ENCODE assay signal across 8 cellular contexts in the genomic region with DNA sequence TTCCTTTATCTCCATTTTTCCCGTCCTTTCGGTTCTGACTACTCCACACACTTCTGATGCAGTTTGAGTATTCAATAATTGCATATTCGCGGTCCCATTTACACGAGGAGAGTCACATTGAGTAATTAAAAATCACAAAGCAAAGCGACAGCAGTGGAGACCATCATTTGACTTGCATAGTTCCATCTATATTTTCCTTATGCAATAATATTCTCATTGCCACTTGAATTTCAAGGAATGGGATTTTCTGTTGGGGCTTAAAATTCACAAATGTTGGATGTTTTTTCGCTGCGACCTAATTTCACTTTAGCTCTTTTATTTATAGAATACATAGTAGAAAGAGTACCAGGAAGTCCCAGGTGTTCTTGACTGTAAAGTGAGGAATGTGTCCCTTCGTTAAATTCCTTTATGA.
DNase-seq lines count a peak whose midpoint lies in the region; ATAC-seq and TF ChIP-seq lines count a peak whose summit lies in the region.

No MANE protein-coding gene starts in this region.

- H3K27me3 ChIP-seq in CD8-positive, alpha-beta T cell (ENCODE audit: insufficient read depth, low read length): no peaks in the 10 kb centered on the region
- no peaks in the 10 kb centered on the region for H3K27me3 ChIP-seq in OCI-LY3 (ENCODE audit: low read depth, low read length)
- H3K27me3 ChIP-seq in endocrine pancreas (ENCODE audit: control insufficient read depth, insufficient read depth, low read length): no peaks in the 10 kb centered on the region
- H3K27me3 ChIP-seq in osteoblast (ENCODE audit: insufficient read depth, low read length): no peaks in the 10 kb centered on the region

- ATAC-seq in CD8-positive, alpha-beta T cell: no peak
- no peak for ATAC-seq in GM18505 (IDR thresholded peaks at IDR 0.05; ENCODE audit: unreplicated experiment)

- no peak for DNase-seq in CD8-positive, alpha-beta T cell
- DNase-seq in osteoblast (ENCODE audit: insufficient read length, low spot score, missing footprints) (no peak), HK-2 (ENCODE audit: unreplicated experiment) (no peak), HEK293T (ENCODE audit: extremely low spot score) (no peak)
- no peak for DNase-seq in activated CD4-positive, CD25-positive, alpha-beta regulatory T cell treated with anti-CD3 and anti-CD28 coated beads, Interleukin-2, amount 50 U/mL, for 72 hours

- no peaks in the 10 kb centered on the region for H3K9me3 Mint-ChIP-seq in CD8-positive, alpha-beta T cell

- H3K4me1 ChIP-seq in CD8-positive, alpha-beta T cell (ENCODE audit: insufficient read depth, low read length): peaks cover 15% of the 10 kb centered on the region
- peaks cover 22% of the 10 kb centered on the region for H3K4me1 ChIP-seq in OCI-LY3 (ENCODE audit: low read length)
- H3K4me1 ChIP-seq in endocrine pancreas (ENCODE audit: control insufficient read depth, insufficient read depth, low read length): no peaks in the 10 kb centered on the region
- peaks cover 9% of the 10 kb centered on the region for H3K4me1 ChIP-seq in osteoblast (ENCODE audit: insufficient read depth, low read length)

- H3K79me2 ChIP-seq in OCI-LY3 (ENCODE audit: low read length): peaks cover 35% of the 10 kb centered on the region
- H3K79me2 ChIP-seq in osteoblast (ENCODE audit: insufficient read depth, low read length): peaks cover 35% of the 10 kb centered on the region

- no peak for TF ChIP-seq POLR2A in GM18505 (IDR thresholded peaks at IDR 0.05; ENCODE audit: borderline replicate concordance, extremely low read depth, insufficient read depth, insufficient read length)

- TF ChIP-seq CTCF in CD8-positive, alpha-beta T cell (IDR thresholded peaks at IDR 0.05): no peak
- TF ChIP-seq CTCF in OCI-LY3 (IDR thresholded peaks at IDR 0.05; ENCODE audit: low read depth, low read length): no peak
- TF ChIP-seq CTCF in osteoblast (IDR thresholded peaks at IDR 0.05; ENCODE audit: extremely low read depth, low read depth, low read length): no peak

- H3K9ac ChIP-seq in OCI-LY3 (ENCODE audit: low read length): peak overlapping the region; percentile 76
- H3K9ac ChIP-seq in endocrine pancreas (ENCODE audit: control insufficient read depth, insufficient read depth, low read length): no peak overlapping the region

- peak overlapping the region; percentile 95 for H3K27ac Mint-ChIP-seq in CD8-positive, alpha-beta T cell

- H3K4me1 Mint-ChIP-seq in CD8-positive, alpha-beta T cell (ENCODE audit: low read depth): peaks cover 35% of the 10 kb centered on the region

- intact Hi-C loops in CD8-positive, alpha-beta T cell (cut with DNase I, micrococcal nuclease): loop anchor here (2.0 to 5.0 kb wide), 6 partner anchors 49 to 188 kb away; a partner anchor contains a TSS

- H3K4me3 ChIP-seq in CD8-positive, alpha-beta T cell (ENCODE audit: low read depth, low read length): peak overlapping the region; percentile 65
- H3K4me3 ChIP-seq in OCI-LY3 (ENCODE audit: low read length) (peak overlapping the region; percentile 76), endocrine pancreas (ENCODE audit: control insufficient read depth, insufficient read depth, low read length) (peak overlapping the region; percentile 35), osteoblast (ENCODE audit: insufficient read depth, low read length) (peak overlapping the region; percentile 91)

- H3K9me3 ChIP-seq in CD8-positive, alpha-beta T cell (ENCODE audit: low read length): no peaks in the 10 kb centered on the region
- H3K9me3 ChIP-seq in OCI-LY3 (ENCODE audit: insufficient read depth, low read length) (no peaks in the 10 kb centered on the region), endocrine pancreas (ENCODE audit: control insufficient read depth, low read length) (no peaks in the 10 kb centered on the region), osteoblast (ENCODE audit: low read depth, low read length) (no peaks in the 10 kb centered on the region)

- H3K4me3 Mint-ChIP-seq in CD8-positive, alpha-beta T cell: peak overlapping the region; percentile 95

- H2AFZ ChIP-seq in OCI-LY3 (ENCODE audit: low read depth, low read length) (peak overlapping the region; percentile 58), osteoblast (ENCODE audit: low read length) (peak overlapping the region; percentile 98)

- H4K20me1 ChIP-seq in OCI-LY3 (ENCODE audit: insufficient read depth, low read length) (no peaks in the 10 kb centered on the region), osteoblast (ENCODE audit: insufficient read depth, low read length) (no peaks in the 10 kb centered on the region)

- no peaks in the 10 kb centered on the region for H3K27me3 Mint-ChIP-seq in CD8-positive, alpha-beta T cell (ENCODE audit: low read depth)

- H3K36me3 Mint-ChIP-seq in CD8-positive, alpha-beta T cell: peaks cover 12% of the 10 kb centered on the region

- H3K27ac ChIP-seq in CD8-positive, alpha-beta T cell (ENCODE audit: low read depth, low read length): no peak overlapping the region
- H3K27ac ChIP-seq in OCI-LY3 (ENCODE audit: low read length): peak overlapping the region; percentile 50
- peak overlapping the region; percentile 64 for H3K27ac ChIP-seq in osteoblast (ENCODE audit: low read depth, low read length)

- H3K4me2 ChIP-seq in OCI-LY3 (ENCODE audit: low read length): peak overlapping the region; percentile 94
- H3K4me2 ChIP-seq in osteoblast (ENCODE audit: insufficient read depth, low read length): peak overlapping the region; percentile 93

- H3K36me3 ChIP-seq in CD8-positive, alpha-beta T cell (ENCODE audit: insufficient read depth, low read length): no peaks in the 10 kb centered on the region
- H3K36me3 ChIP-seq in OCI-LY3 (replicated peaks; ENCODE audit: low read depth, low read length): peaks cover 8% of the 10 kb centered on the region
- no peaks in the 10 kb centered on the region for H3K36me3 ChIP-seq in endocrine pancreas (ENCODE audit: control insufficient read depth, insufficient read depth, low read length)
- H3K36me3 ChIP-seq in osteoblast (ENCODE audit: insufficient read depth, low read length): no peaks in the 10 kb centered on the region

- CTCF ChIA-PET in CD8-positive, alpha-beta T cell (lab: Charles Lee): no interaction called here
- CTCF ChIA-PET in HEK293T (lab: Yijun Ruan, JAX): no interaction called here

- POLR2A ChIA-PET in CD8-positive, alpha-beta T cell (lab: Charles Lee): interaction anchor here (0.6 to 1.6 kb wide), 4 partner anchors 9 to 144 kb away, joined by 3 to 4 read pairs (median 4); no protein-coding TSS in a partner anchor
- POLR2A ChIA-PET in HEK293T (lab: Yijun Ruan, JAX): no interaction called here

TF ChIP-seq in HEK293T, 16 proteins besides CTCF, POLR2A, EP300 and RAD21:
- TF ChIP-seq ELF4 (IDR thresholded peaks at IDR 0.05) (no peak), LEF1 (IDR thresholded peaks at IDR 0.05; ENCODE audit: borderline replicate concordance) (no peak), FOXK2 (IDR thresholded peaks at IDR 0.05) (no peak), FOXM1 (IDR thresholded peaks at IDR 0.05; ENCODE audit: borderline replicate concordance) (no peak), SUZ12 (IDR thresholded peaks at IDR 0.05) (no peak), HDGF (IDR thresholded peaks at IDR 0.05; ENCODE audit: borderline replicate concordance) (no peak)

Comparison
In these comparisons a context has a peak if more than half of its experiments do, and no peak if none do; other contexts are left out.
1. H3K4me3 ChIP-seq: peak in every context shown above with its lines; median percentile 91 in osteoblast; 76 in OCI-LY3; 65 in CD8-positive, alpha-beta T cell; 35 in endocrine pancreas.